Comparison of ENCODE assay signal across 10 cellular contexts in genomic region chr12:49675137-49675536, GRCh38. TPM values are rescaled to one million over a fixed set of nuclear protein-coding genes. Genes with fewer than 3 reads are reported as not detected.
DNase-seq lines count a peak whose midpoint lies in the region; ATAC-seq and TF ChIP-seq lines count a peak whose summit lies in the region.
"Had no signal": no experiment of that assay in that cellular context is flagged by ENCODE, and none has a peak within 500 bp of the region (broad histone marks: within the 10 kb centered on the region; RNA-seq: fewer than 3 reads in every experiment).

No MANE protein-coding gene starts in this region.

- no peak overlapping the region for H3K4me3 Mint-ChIP-seq in central memory CD8-positive, alpha-beta T cell
- H3K4me3 Mint-ChIP-seq: neural progenitor cell had no signal

- no peaks in the 10 kb centered on the region for H4K20me1 ChIP-seq in OCI-LY3 (ENCODE audit: insufficient read depth, low read length)

- no peak overlapping the region for H3K4me2 ChIP-seq in OCI-LY3 (ENCODE audit: low read length)
- H3K4me2 ChIP-seq: neural progenitor cell had no signal

- peaks cover 99% of the 10 kb centered on the region for H3K79me2 ChIP-seq in OCI-LY3 (ENCODE audit: low read length)

- H3K27ac ChIP-seq in OCI-LY3 (ENCODE audit: low read length): peak overlapping the region; percentile 98; the same call in 1 of the 2 replicates
- peak overlapping the region; percentile 98 for H3K27ac ChIP-seq in substantia nigra (ENCODE audit: low read depth, low read length, poor library complexity, severe bottlenecking)
- H3K27ac ChIP-seq: neural progenitor cell had no signal

- H3K4me1 Mint-ChIP-seq in central memory CD8-positive, alpha-beta T cell: peaks cover 74% of the 10 kb centered on the region

- no peaks in the 10 kb centered on the region for H3K27me3 ChIP-seq in OCI-LY3 (ENCODE audit: low read depth, low read length)
- H3K27me3 ChIP-seq: neural progenitor cell had no signal

- TF ChIP-seq CTCF in OCI-LY3 (IDR thresholded peaks at IDR 0.05; ENCODE audit: low read depth, low read length): no peak

- DNase-seq in central memory CD8-positive, alpha-beta T cell (ENCODE audit: low spot score in 2 of 2): no peak
- peak; percentile 54 for DNase-seq in myocyte (ENCODE audit: low read depth)
- DNase-seq in substantia nigra (lab: John Stamatoyannopoulos, UW): no peak
- DNase-seq in DMS 273 (lab: John Stamatoyannopoulos, UW; ENCODE audit: unreplicated experiment): no peak
- DNase-seq in COLO668 (lab: John Stamatoyannopoulos, UW; ENCODE audit: unreplicated experiment): no peak
- DNase-seq: DMS153, NCI-H1417 treated with DMSO at 0.1 percent for 48 hours had no signal

- no peaks in the 10 kb centered on the region for H3K9me3 ChIP-seq in OCI-LY3 (ENCODE audit: insufficient read depth, low read length)

- H3K27me3 Mint-ChIP-seq in central memory CD8-positive, alpha-beta T cell: no peaks in the 10 kb centered on the region

- peaks cover 83% of the 10 kb centered on the region for H3K4me1 ChIP-seq in OCI-LY3 (ENCODE audit: low read length)

- no peaks in the 10 kb centered on the region for H3K9me3 Mint-ChIP-seq in central memory CD8-positive, alpha-beta T cell
- H3K9me3 Mint-ChIP-seq: neural progenitor cell had no signal

- H3K9ac ChIP-seq in OCI-LY3 (ENCODE audit: low read length): no peak overlapping the region
- H3K9ac ChIP-seq: neural progenitor cell had no signal

- H3K4me3 ChIP-seq in OCI-LY3 (ENCODE audit: low read length): no peak overlapping the region
- H3K4me3 ChIP-seq: neural progenitor cell had no signal

- peaks cover 4% of the 10 kb centered on the region for H3K36me3 ChIP-seq in OCI-LY3 (replicated peaks; ENCODE audit: low read depth, low read length)
- H3K36me3 ChIP-seq: neural progenitor cell had no signal

- H3K36me3 Mint-ChIP-seq in central memory CD8-positive, alpha-beta T cell (ENCODE audit: insufficient read depth): peaks cover 9% of the 10 kb centered on the region

- H3K27ac Mint-ChIP-seq in central memory CD8-positive, alpha-beta T cell (ENCODE audit: low read depth): peak overlapping the region; percentile 97

- no peak overlapping the region for H2AFZ ChIP-seq in OCI-LY3 (ENCODE audit: low read depth, low read length)
- H2AFZ ChIP-seq: neural progenitor cell had no signal

- ATAC-seq in central memory CD8-positive, alpha-beta T cell (replicated peaks; ENCODE audit: extremely low read depth, poor library complexity, severe bottlenecking): no peak
- no peak for ATAC-seq in HG02571 (IDR thresholded peaks at IDR 0.05; ENCODE audit: unreplicated experiment)

RNA-seq across cellular contexts. Expression of gene FMNL3, which starts 32.1 kb away (rescaled TPM):
- 16.7 and 18.8 TPM in 2 replicates for total RNA-seq in myocyte
- polyA plus RNA-seq in myocyte (2012): 18.0 TPM

RNA-seq across cellular contexts. Expression of gene PRPF40B, which starts 51.8 kb away (rescaled TPM):
- 12.4 and 14.7 TPM in 2 replicates for total RNA-seq in myocyte
- polyA plus RNA-seq in myocyte (2012): 17.3 TPM
